Comparison of ENCODE assay signal across 35 cellular contexts in genomic region chr4:8777320-8778196, GRCh38.
DNase-seq lines count a peak whose midpoint lies in the region; ATAC-seq, FAIRE-seq and TF ChIP-seq lines count a peak whose summit lies in the region.
"Had no signal": no experiment of that assay in that cellular context is flagged by ENCODE, and none has a peak within 500 bp of the region (broad histone marks: within the 10 kb centered on the region; RNA-seq: fewer than 3 reads in every experiment).

No MANE protein-coding gene starts in this region.

- H3K4me3 Mint-ChIP-seq in endodermal cell (no peak overlapping the region), osteocyte (ENCODE audit: unreplicated experiment) (no peak overlapping the region)
- H3K4me3 Mint-ChIP-seq: activated CD4-positive, alpha-beta T cell treated with anti-CD3 and anti-CD28 coated beads for 36 hours; activated CD8-positive, alpha-beta T cell treated with anti-CD3 and anti-CD28 coated beads, Interleukin-2, amount 10 ng/mL, durations not matched to agents 7 days and 5 days; activated naive CD4-positive, alpha-beta T cell treated with anti-CD3 and anti-CD28 coated beads, Interleukin-2, amount 10 ng/mL, durations not matched to agents 7 days and 5 days; activated T-helper 17 cell treated with anti-CD3 and anti-CD28 coated beads, Interleukin-2, amount 50 U/mL, for 72 hours; CD4-positive, alpha-beta memory T cell; HFFc6; stimulated activated naive CD8-positive, alpha-beta T cell treated with anti-CD3 and anti-CD28 coated beads, Interleukin-15, amount 100 ng/mL, for 72 hours had no signal

- DNase-seq in heart left ventricle (peak in 3 of 5 donors; percentile 5 to 29 (median 8)), left ventricle myocardium inferior (no peak), M059J (ENCODE audit: low read depth) (peak; percentile 67), endodermal cell (no peak), urothelium cell line (ENCODE audit: low spot score) (peak; percentile 31), GM13976 (ENCODE audit: low spot score) (no peak), Kasumi-1 (lab: John Stamatoyannopoulos, UW) (no peak), osteocyte (ENCODE audit: extremely low spot score, unreplicated experiment) (no peak)
- DNase-seq: activated CD4-positive, alpha-beta T cell treated with anti-CD3 and anti-CD28 coated beads for 36 hours; activated CD8-positive, alpha-beta T cell treated with anti-CD3 and anti-CD28 coated beads, Interleukin-2, amount 10 ng/mL, durations not matched to agents 7 days and 5 days; activated naive CD4-positive, alpha-beta T cell treated with anti-CD3 and anti-CD28 coated beads, Interleukin-2, amount 10 ng/mL, durations not matched to agents 7 days and 5 days; adrenal gland; body of pancreas; CD4-positive, alpha-beta memory T cell; cerebellar nuclear complex; DND-41; esophagus squamous epithelium; foreskin melanocyte; HFFc6; Karpas-422; mesendoderm; NCI-H510A; OCI-M1; SHP77 treated with DMSO at 0.1 percent for 48 hours; stimulated activated CD4-positive, alpha-beta T cell treated with anti-CD3 and anti-CD28 coated beads, Interleukin-2, amount 100 ng/mL, for 48 hours; stimulated activated naive CD8-positive, alpha-beta T cell treated with anti-CD3 and anti-CD28 coated beads, Interleukin-15, amount 100 ng/mL, for 72 hours; uterus had no signal

- no peak for FAIRE-seq in urothelium cell line (lab: Jason Lieb, UNC)
- FAIRE-seq: A549, D721Med, endometrium had no signal

- no peak overlapping the region for H3K27ac ChIP-seq in heart left ventricle
- H3K27ac ChIP-seq in left ventricle myocardium inferior (replicated peaks) = no peak overlapping the region
- H3K27ac ChIP-seq in endodermal cell (ENCODE audit: low read depth, low read length) = no peak overlapping the region
- H3K27ac ChIP-seq: A549, adrenal gland, body of pancreas, esophagus squamous epithelium, neutrophil, prostate gland, right lobe of liver, thoracic aorta, uterus had no signal

- TF ChIP-seq POLR2A in heart left ventricle (IDR thresholded peaks at IDR 0.05) = no peak

- no peak overlapping the region for H3K4me3 ChIP-seq in heart left ventricle
- no peak overlapping the region for H3K4me3 ChIP-seq in left ventricle myocardium inferior
- H3K4me3 ChIP-seq in endodermal cell (ENCODE audit: low read length) = no peak overlapping the region
- H3K4me3 ChIP-seq: A549, adrenal gland, body of pancreas, esophagus squamous epithelium, prostate gland, right lobe of liver, thoracic aorta, uterus had no signal

- H3K27me3 ChIP-seq in heart left ventricle = peaks cover 0 to 21% (median 0%) of the 10 kb centered on the region in 9 donors
- H3K27me3 ChIP-seq in left ventricle myocardium inferior (ENCODE audit: low read depth) = peaks cover 80% of the 10 kb centered on the region
- H3K27me3 ChIP-seq in endodermal cell (ENCODE audit: control insufficient read depth, insufficient read depth, low read length, poor library complexity, severe bottlenecking) = no peaks in the 10 kb centered on the region
- H3K27me3 ChIP-seq: adrenal gland, body of pancreas, neutrophil, right lobe of liver, uterus had no signal

- H3K36me3 Mint-ChIP-seq in endodermal cell (ENCODE audit: low read depth) = no peaks in the 10 kb centered on the region
- no peaks in the 10 kb centered on the region for H3K36me3 Mint-ChIP-seq in osteocyte (ENCODE audit: unreplicated experiment)
- H3K36me3 Mint-ChIP-seq: activated naive CD4-positive, alpha-beta T cell treated with anti-CD3 and anti-CD28 coated beads, Interleukin-2, amount 10 ng/mL, durations not matched to agents 7 days and 5 days; CD4-positive, alpha-beta memory T cell had no signal

- intact Hi-C loops in heart left ventricle (cut with DNase I) = no loop called here
- intact Hi-C loops in left ventricle myocardium inferior (cut with micrococcal nuclease) = no loop called here

- H3K36me3 ChIP-seq in heart left ventricle (no peaks in the 10 kb centered on the region), left ventricle myocardium inferior (no peaks in the 10 kb centered on the region), endodermal cell (ENCODE audit: control insufficient read depth, insufficient read depth, low read length) (no peaks in the 10 kb centered on the region)
- H3K36me3 ChIP-seq: adrenal gland, esophagus squamous epithelium, neutrophil, prostate gland, right lobe of liver, thoracic aorta, uterus had no signal

- ATAC-seq in heart left ventricle = no peak
- ATAC-seq: activated CD4-positive, alpha-beta T cell treated with anti-CD3 and anti-CD28 coated beads for 36 hours; activated CD8-positive, alpha-beta T cell treated with anti-CD3 and anti-CD28 coated beads, Interleukin-2, amount 10 ng/mL, durations not matched to agents 7 days and 5 days; activated T-helper 17 cell treated with anti-CD3 and anti-CD28 coated beads, Interleukin-2, amount 50 U/mL, for 72 hours; body of pancreas; right lobe of liver; stimulated activated naive CD8-positive, alpha-beta T cell treated with anti-CD3 and anti-CD28 coated beads, Interleukin-15, amount 100 ng/mL, for 72 hours had no signal

- in situ Hi-C loops in GM13976 (cut with MboI; ENCODE audit: low sequenced_read_pairs, unreplicated experiment) = no loop called here

- TF ChIP-seq CTCF in heart left ventricle (IDR thresholded peaks at IDR 0.05) = no peak
- TF ChIP-seq CTCF in left ventricle myocardium inferior (IDR thresholded peaks at IDR 0.05; ENCODE audit: borderline replicate concordance) = no peak
- TF ChIP-seq CTCF in endodermal cell (conservative IDR thresholded peaks at IDR 0.05) = peak; percentile 20
- no peak for TF ChIP-seq CTCF in GM13976 (IDR thresholded peaks at IDR 0.05; ENCODE audit: borderline replicate concordance, control extremely low read depth, extremely low read depth, insufficient read depth, missing control alignments)
- no peak for TF ChIP-seq CTCF in osteocyte (IDR thresholded peaks at IDR 0.05)

- H3K9me3 ChIP-seq in heart left ventricle (no peaks in the 10 kb centered on the region), left ventricle myocardium inferior (replicated peaks) (no peaks in the 10 kb centered on the region), endodermal cell (ENCODE audit: control insufficient read depth, low read length) (no peaks in the 10 kb centered on the region)
- H3K9me3 ChIP-seq: A549, adrenal gland, body of pancreas, esophagus squamous epithelium, neutrophil, prostate gland, right lobe of liver, thoracic aorta, uterus had no signal

- no peaks in the 10 kb centered on the region for H3K27me3 Mint-ChIP-seq in endodermal cell (ENCODE audit: insufficient read depth)
- H3K27me3 Mint-ChIP-seq in osteocyte (ENCODE audit: unreplicated experiment) = no peaks in the 10 kb centered on the region
- H3K27me3 Mint-ChIP-seq: activated CD4-positive, alpha-beta T cell treated with anti-CD3 and anti-CD28 coated beads for 36 hours; activated naive CD4-positive, alpha-beta T cell treated with anti-CD3 and anti-CD28 coated beads, Interleukin-2, amount 10 ng/mL, durations not matched to agents 7 days and 5 days; activated T-helper 17 cell treated with anti-CD3 and anti-CD28 coated beads, Interleukin-2, amount 50 U/mL, for 72 hours; CD4-positive, alpha-beta memory T cell had no signal

- WGBS in heart left ventricle, 4 donors = 61 to 70% (median 67%) methylated on average over 8 to 12 of the region's 12 CpGs
- WGBS in endodermal cell (ENCODE audit: insufficient coverage in 1 of 2, insufficient read length in 1 of 2), 2 experiments = 81 to 97% methylated on average over 6 to 12 of the region's 12 CpGs

- H3K27ac Mint-ChIP-seq in endodermal cell (no peak overlapping the region), osteocyte (ENCODE audit: unreplicated experiment) (no peak overlapping the region)
- H3K27ac Mint-ChIP-seq: activated CD4-positive, alpha-beta T cell treated with anti-CD3 and anti-CD28 coated beads for 36 hours; activated CD8-positive, alpha-beta T cell treated with anti-CD3 and anti-CD28 coated beads, Interleukin-2, amount 10 ng/mL, durations not matched to agents 7 days and 5 days; activated naive CD4-positive, alpha-beta T cell treated with anti-CD3 and anti-CD28 coated beads, Interleukin-2, amount 10 ng/mL, durations not matched to agents 7 days and 5 days; activated T-helper 17 cell treated with anti-CD3 and anti-CD28 coated beads, Interleukin-2, amount 50 U/mL, for 72 hours; CD4-positive, alpha-beta memory T cell; HFFc6; stimulated activated naive CD8-positive, alpha-beta T cell treated with anti-CD3 and anti-CD28 coated beads, Interleukin-15, amount 100 ng/mL, for 72 hours had no signal

- H3K4me1 ChIP-seq in heart left ventricle = no peaks in the 10 kb centered on the region
- no peaks in the 10 kb centered on the region for H3K4me1 ChIP-seq in left ventricle myocardium inferior
- no peaks in the 10 kb centered on the region for H3K4me1 ChIP-seq in endodermal cell (ENCODE audit: control insufficient read depth, insufficient read depth, low read length)
- H3K4me1 ChIP-seq: A549, adrenal gland, esophagus squamous epithelium, prostate gland, right lobe of liver, uterus had no signal

- H3K9ac ChIP-seq in endodermal cell (ENCODE audit: extremely low read depth, low read length, poor library complexity, severe bottlenecking) = no peak overlapping the region

- no peaks in the 10 kb centered on the region for H3K9me3 Mint-ChIP-seq in endodermal cell
- H3K9me3 Mint-ChIP-seq in osteocyte (ENCODE audit: unreplicated experiment) = no peaks in the 10 kb centered on the region
- H3K9me3 Mint-ChIP-seq: activated naive CD4-positive, alpha-beta T cell treated with anti-CD3 and anti-CD28 coated beads, Interleukin-2, amount 10 ng/mL, durations not matched to agents 7 days and 5 days; activated T-helper 17 cell treated with anti-CD3 and anti-CD28 coated beads, Interleukin-2, amount 50 U/mL, for 72 hours; stimulated activated naive CD8-positive, alpha-beta T cell treated with anti-CD3 and anti-CD28 coated beads, Interleukin-15, amount 100 ng/mL, for 72 hours had no signal

- H3K4me1 Mint-ChIP-seq in endodermal cell (no peaks in the 10 kb centered on the region), osteocyte (ENCODE audit: unreplicated experiment) (no peaks in the 10 kb centered on the region)
- H3K4me1 Mint-ChIP-seq: activated CD4-positive, alpha-beta T cell treated with anti-CD3 and anti-CD28 coated beads for 36 hours; activated naive CD4-positive, alpha-beta T cell treated with anti-CD3 and anti-CD28 coated beads, Interleukin-2, amount 10 ng/mL, durations not matched to agents 7 days and 5 days; activated T-helper 17 cell treated with anti-CD3 and anti-CD28 coated beads, Interleukin-2, amount 50 U/mL, for 72 hours; CD4-positive, alpha-beta memory T cell; stimulated activated naive CD8-positive, alpha-beta T cell treated with anti-CD3 and anti-CD28 coated beads, Interleukin-15, amount 100 ng/mL, for 72 hours had no signal

Comparison
In these comparisons a context has a peak if more than half of its experiments do, and no peak if none do; other contexts are left out.
1. DNase-seq: peak in heart left ventricle (3 of 5), M059J (single experiment) and urothelium cell line (single experiment); none in left ventricle myocardium inferior (single experiment), endodermal cell (single experiment), GM13976 (single experiment), Kasumi-1 (0 of 2) and osteocyte (single experiment).